8 cellular contexts compared by ENCODE assay signal in the genomic region with DNA sequence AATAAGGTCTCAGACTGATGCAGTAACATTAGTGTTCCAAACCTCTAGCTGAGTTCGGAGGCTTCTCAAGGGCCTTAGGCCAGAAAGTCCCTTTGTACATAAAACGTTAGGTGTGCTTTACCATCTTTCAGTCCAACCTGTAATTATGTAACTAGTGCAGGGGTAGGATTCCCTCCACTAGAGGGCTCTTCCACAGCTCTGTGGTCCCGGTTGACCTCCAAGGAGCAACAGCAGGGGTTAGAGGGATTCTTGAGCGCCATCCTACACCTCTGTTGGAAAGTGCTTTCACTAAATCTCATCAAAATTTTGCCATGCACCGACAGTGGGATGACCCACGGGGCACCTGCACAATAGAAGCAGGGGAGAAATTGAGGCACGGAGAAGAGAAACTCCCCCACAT.
DNase-seq lines count a peak whose midpoint lies in the region; TF ChIP-seq lines count a peak whose summit lies in the region.

No MANE protein-coding gene starts in this region.

- no peak overlapping the region for H3K4me3 ChIP-seq in H7 (ENCODE audit: insufficient read depth, low read depth, low read length)

- no peaks in the 10 kb centered on the region for H3K36me3 ChIP-seq in H7 (replicated peaks; ENCODE audit: control insufficient read depth, insufficient read depth, low read length)

- H3K27me3 ChIP-seq in H7 (ENCODE audit: control insufficient read depth, insufficient read depth, low read length) = no peaks in the 10 kb centered on the region

- CTCF ChIA-PET in GM10248 (lab: Yijun Ruan, JAX) = interaction anchor here (1.3 to 1.9 kb wide), 2 partner anchors 10 to 703 kb away, joined by 3 to 6 read pairs; no protein-coding TSS in a partner anchor

- POLR2A ChIA-PET in GM10248 (lab: Yijun Ruan, JAX) = no interaction called here

- DNase-seq in GM10248 (ENCODE audit: extremely low spot score) (peak; percentile 23), H7 (peak; percentile 34), NCI-H1048 (lab: John Stamatoyannopoulos, UW) (peak; percentile 10), iPS DF 19.7 (ENCODE audit: low read depth, low spot score) (peak; percentile 65), NCI-H187 treated with DMSO at 0.1 percent for 48 hours (lab: John Stamatoyannopoulos, UW) (no peak), NCI-H1694 (lab: John Stamatoyannopoulos, UW) (no peak)
- no peak for DNase-seq in activated effector memory CD4-positive, alpha-beta T cell treated with Interleukin-2 at 50 U/mL for 16 hours
- no peak for DNase-seq in activated T-cell treated with anti-CD3 and anti-CD28 coated beads, Interleukin-2, amount 50 U/mL, for 48 hours

- TF ChIP-seq CTCF in GM10248 (IDR thresholded peaks at IDR 0.05; ENCODE audit: control extremely low read depth, extremely low read depth, low read depth, missing control alignments) = peak; percentile 22

Comparison
In these comparisons a context has a peak if more than half of its experiments do, and no peak if none do; other contexts are left out.
1. DNase-seq: peak in GM10248 (single experiment), H7 (single experiment), NCI-H1048 (single experiment) and iPS DF 19.7 (single experiment); none in activated effector memory CD4-positive, alpha-beta T cell treated with Interleukin-2 at 50 U/mL for 16 hours (single experiment), NCI-H187 treated with DMSO at 0.1 percent for 48 hours (single experiment), activated T-cell treated with anti-CD3 and anti-CD28 coated beads, Interleukin-2, amount 50 U/mL, for 48 hours (0 of 2) and NCI-H1694 (single experiment).